Comparison of ENCODE assay signal across 8 cellular contexts in the genomic region with DNA sequence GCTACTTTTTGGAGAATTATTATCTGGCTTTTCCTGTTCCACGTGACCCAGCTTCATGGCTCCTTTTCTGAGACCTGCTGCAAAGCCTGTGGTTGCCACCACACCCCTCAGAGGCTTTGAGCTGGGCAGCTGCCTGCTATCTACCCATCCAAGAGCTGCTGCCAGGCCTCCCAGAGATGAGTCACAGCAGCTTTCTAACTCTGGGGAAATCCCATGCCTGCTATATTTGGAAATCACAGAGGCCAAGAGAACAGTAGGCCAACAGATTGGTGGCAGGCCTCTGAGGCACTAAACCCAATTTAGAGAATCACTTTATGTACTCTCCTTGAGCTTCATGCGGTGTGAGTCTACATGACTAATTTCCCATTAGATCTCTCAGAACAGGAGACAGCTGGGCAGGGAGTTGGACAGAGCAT. TPM values are rescaled to one million over a fixed set of nuclear protein-coding genes. Genes with fewer than 3 reads are reported as not detected.
DNase-seq lines count a peak whose midpoint lies in the region; ATAC-seq and TF ChIP-seq lines count a peak whose summit lies in the region.

No MANE protein-coding gene starts in this region.

- peak; percentile 93 for ATAC-seq in HG02870 (IDR thresholded peaks at IDR 0.05; ENCODE audit: unreplicated experiment)

- TF ChIP-seq POLR2A in prostate gland (IDR thresholded peaks at IDR 0.05), result no peak

- no peak overlapping the region for H3K27ac ChIP-seq in prostate gland

- peak; percentile 10 for DNase-seq in stimulated activated naive CD4-positive, alpha-beta T cell treated with Interleukin-2 at 50 U/mL for 16 hours (lab: John Stamatoyannopoulos, UW)
- no peak for DNase-seq in stimulated activated naive CD4-positive, alpha-beta T cell (lab: John Stamatoyannopoulos, UW)
- peak; percentile 37 for DNase-seq in NCI-H2107 treated with DMSO at 0.1 percent for 48 hours (lab: John Stamatoyannopoulos, UW; ENCODE audit: unreplicated experiment)
- DNase-seq in activated CD8-positive, alpha-beta memory T cell treated with anti-CD3 and anti-CD28 coated beads, Interleukin-2, amount 50 U/mL, for 4 hours, result peak; percentile 15
- peak; percentile 3 for DNase-seq in germinal center (ENCODE audit: low spot score)
- peak; percentile 46 for DNase-seq in prostate gland (ENCODE audit: low spot score)
- no peak for DNase-seq in KG1 (lab: John Stamatoyannopoulos, UW)

- H3K36me3 ChIP-seq in prostate gland, result no peaks in the 10 kb centered on the region

- TF ChIP-seq CTCF in prostate gland (IDR thresholded peaks at IDR 0.05), result no peak

- no peaks in the 10 kb centered on the region for H3K9me3 ChIP-seq in prostate gland

- H3K4me3 ChIP-seq in prostate gland, result no peak overlapping the region

- no peaks in the 10 kb centered on the region for H3K4me1 ChIP-seq in prostate gland (replicated peaks)

- no peaks in the 10 kb centered on the region for H3K27me3 ChIP-seq in prostate gland (replicated peaks; ENCODE audit: insufficient read depth)

- intact Hi-C loops in prostate gland (cut with DNase I), result no loop called here

- 13% methylated on average over 2 of the region's 2 CpGs for WGBS in prostate gland

RNA-seq across cellular contexts. Expression of a gene that starts 35.2 kb away (rescaled TPM):
- total RNA-seq in prostate gland, result 100 to 1,000 TPM in 1 of 2 donors, 10 to 100 TPM in 1; 34.9 to 113 TPM

Comparison
In these comparisons a context has a peak if more than half of its experiments do, and no peak if none do; other contexts are left out.
1. DNase-seq: peak in stimulated activated naive CD4-positive, alpha-beta T cell treated with Interleukin-2 at 50 U/mL for 16 hours (single experiment), NCI-H2107 treated with DMSO at 0.1 percent for 48 hours (single experiment), activated CD8-positive, alpha-beta memory T cell treated with anti-CD3 and anti-CD28 coated beads, Interleukin-2, amount 50 U/mL, for 4 hours (single experiment), germinal center (single experiment) and prostate gland (single experiment); none in stimulated activated naive CD4-positive, alpha-beta T cell (0 of 6) and KG1 (single experiment).